In genomic region chr6:24831771-24832718, GRCh38 we compare ENCODE assay signal across 14 cellular contexts. TPM values are rescaled to one million over a fixed set of nuclear protein-coding genes. Genes with fewer than 3 reads are reported as not detected.
DNase-seq lines count a peak whose midpoint lies in the region; ATAC-seq and TF ChIP-seq lines count a peak whose summit lies in the region.
"Had no signal": no experiment of that assay in that cellular context is flagged by ENCODE, and none has a peak within 500 bp of the region (broad histone marks: within the 10 kb centered on the region; RNA-seq: fewer than 3 reads in every experiment).

No MANE protein-coding gene starts in this region.

- CTCF ChIA-PET in CD4-positive, alpha-beta T cell (lab: Charles Lee) = no interaction called here
- CTCF ChIA-PET in IMR-90 (lab: Yijun Ruan, JAX) = interaction anchor here (0.6 to 1.2 kb wide), 2 partner anchors 181 to 186 kb away, joined by 3 to 5 read pairs; no protein-coding TSS in a partner anchor

- peak overlapping the region; percentile 90 for H3K27ac Mint-ChIP-seq in CD4-positive, alpha-beta T cell

- no CpG with 5 or more reads among the region's 10 CpGs for WGBS in IMR-90 (ENCODE audit: extremely low coverage in 2 of 2, insufficient read length in 1 of 2), 2 experiments
- whole genome bisulfite sequencing in heart left ventricle, 4 donors = 89 to 91% (median 90%) methylated on average over 10 of the region's 10 CpGs

- peaks cover 12% of the 10 kb centered on the region for H3K36me3 ChIP-seq in IMR-90 (ENCODE audit: control insufficient read depth, insufficient read depth, low read length)
- H3K36me3 ChIP-seq in parathyroid adenoma (ENCODE audit: control insufficient read depth, insufficient read depth, low read length) = no peaks in the 10 kb centered on the region
- H3K36me3 ChIP-seq in heart left ventricle = peaks cover 0 to 75% (median 10%) of the 10 kb centered on the region in 9 donors

- H2BK120ac ChIP-seq in IMR-90 (ENCODE audit: low read depth, low read length) = no peak overlapping the region

- H2BK20ac ChIP-seq in IMR-90 (ENCODE audit: low read depth, low read length) = no peak overlapping the region

- no peak overlapping the region for H3K14ac ChIP-seq in IMR-90 (replicated peaks; ENCODE audit: low read depth, low read length)

- no peaks in the 10 kb centered on the region for H3K27me3 Mint-ChIP-seq in CD4-positive, alpha-beta T cell

- H4K5ac ChIP-seq in IMR-90 (ENCODE audit: low read depth, low read length) = no peak overlapping the region

- peaks cover 50% of the 10 kb centered on the region for H3K4me1 Mint-ChIP-seq in CD4-positive, alpha-beta T cell (ENCODE audit: low read depth)

- peak overlapping the region; percentile 8; the same call in 1 of the 2 replicates for H2AK5ac ChIP-seq in IMR-90 (ENCODE audit: low read depth, low read length)

- TF ChIP-seq CTCF in CD4-positive, alpha-beta T cell (IDR thresholded peaks at IDR 0.05) = no peak
- TF ChIP-seq CTCF in IMR-90 (conservative IDR thresholded peaks at IDR 0.05; ENCODE audit: low read depth, low read length) = no peak
- TF ChIP-seq CTCF in choroid plexus epithelial cell (conservative IDR thresholded peaks at IDR 0.05; ENCODE audit: low read depth, low read length) = no peak
- TF ChIP-seq CTCF in parathyroid adenoma (IDR thresholded peaks at IDR 0.05) = no peak
- no peak for TF ChIP-seq CTCF in heart left ventricle (IDR thresholded peaks at IDR 0.05)

- no peak for ATAC-seq in CD4-positive, alpha-beta T cell (ENCODE audit: poor library complexity)
- ATAC-seq in IMR-90 (ENCODE audit: low read depth) (peak; percentile 87), heart left ventricle (no peak), HG03025 (IDR thresholded peaks at IDR 0.05; ENCODE audit: low FRiP score, unreplicated experiment) (no peak)
- ATAC-seq: Right ventricle myocardium inferior had no signal

- no peak overlapping the region for H3K9ac ChIP-seq in IMR-90 (ENCODE audit: low read depth, low read length)
- no peak overlapping the region for H3K9ac ChIP-seq in parathyroid adenoma

- no peak overlapping the region for H4K91ac ChIP-seq in IMR-90 (ENCODE audit: insufficient read depth, low read depth, low read length)

- H3K4me3 Mint-ChIP-seq in CD4-positive, alpha-beta T cell = no peak overlapping the region

- no peaks in the 10 kb centered on the region for H3K9me3 Mint-ChIP-seq in CD4-positive, alpha-beta T cell

- no peak overlapping the region for H4K8ac ChIP-seq in IMR-90 (ENCODE audit: low read depth in 2 of 2, low read length in 2 of 2)

- no peak overlapping the region for H3K56ac ChIP-seq in IMR-90 (ENCODE audit: extremely low read depth, insufficient read depth, low read length)

- H3K79me1 ChIP-seq in IMR-90 (ENCODE audit: low read depth in 1 of 2, low read length in 2 of 2) = no peaks in the 10 kb centered on the region

- TF ChIP-seq POLR2A in IMR-90 (IDR thresholded peaks at IDR 0.05; ENCODE audit: low read depth, low read length) = no peak
- no peak for TF ChIP-seq POLR2A in heart left ventricle (IDR thresholded peaks at IDR 0.05)

- peak overlapping the region; percentile 14 for H3K27ac ChIP-seq in CD4-positive, alpha-beta T cell (ENCODE audit: low read depth, low read length)
- H3K27ac ChIP-seq in IMR-90 (ENCODE audit: insufficient read depth, low read length) (peak overlapping the region; percentile 64; the same call in 1 of the 2 replicates), parathyroid adenoma (no peak overlapping the region), heart left ventricle (no peak overlapping the region)
- H3K27ac ChIP-seq: epithelial cell of prostate had no signal

- H3K4me3 ChIP-seq in IMR-90 (ENCODE audit: insufficient read depth, low read depth, low read length) = no peak overlapping the region
- no peak overlapping the region for H3K4me3 ChIP-seq in choroid plexus epithelial cell (ENCODE audit: low read depth, low read length)
- no peak overlapping the region for H3K4me3 ChIP-seq in parathyroid adenoma (ENCODE audit: low read depth, low read length)
- H3K4me3 ChIP-seq in heart left ventricle = no peak overlapping the region

- TF ChIP-seq RAD21 in IMR-90 (IDR thresholded peaks at IDR 0.05; ENCODE audit: low read length) = no peak

- peaks cover 99% of the 10 kb centered on the region for H3K36me3 Mint-ChIP-seq in CD4-positive, alpha-beta T cell (ENCODE audit: low read depth)

- POLR2A ChIA-PET in CD4-positive, alpha-beta T cell (lab: Charles Lee) = interaction anchor here (1.0 to 1.2 kb wide), 3 partner anchors 10 to 186 kb away, joined by 3 to 6 read pairs (median 4); no protein-coding TSS in a partner anchor
- POLR2A ChIA-PET in IMR-90 (lab: Charles Lee; ENCODE audit: unreplicated experiment) = no interaction called here

- H3K79me2 ChIP-seq in parathyroid adenoma = no peaks in the 10 kb centered on the region

- H2AFZ ChIP-seq in IMR-90 (replicated peaks; ENCODE audit: low read length, poor library complexity) = no peak overlapping the region
- H2AFZ ChIP-seq in parathyroid adenoma = peak overlapping the region; percentile 14

- no peak overlapping the region; the same call in 2 of the 3 replicates for H2BK15ac ChIP-seq in IMR-90 (ENCODE audit: low read depth, low read length)

- H3K4me2 ChIP-seq in IMR-90 (ENCODE audit: low read depth, low read length) = peak overlapping the region; percentile 0; the same call in 1 of the 2 replicates
- no peak overlapping the region for H3K4me2 ChIP-seq in parathyroid adenoma (ENCODE audit: low read length)

- H3K9me3 ChIP-seq in CD4-positive, alpha-beta T cell (ENCODE audit: control insufficient read depth, low read length) = no peaks in the 10 kb centered on the region
- no peaks in the 10 kb centered on the region for H3K9me3 ChIP-seq in IMR-90 (ENCODE audit: control insufficient read depth, insufficient read depth, low read length)
- no peaks in the 10 kb centered on the region for H3K9me3 ChIP-seq in parathyroid adenoma (ENCODE audit: control insufficient read depth, low read length)
- H3K9me3 ChIP-seq in heart left ventricle = no peaks in the 10 kb centered on the region

- in situ Hi-C loops in IMR-90 (cut with MboI; ENCODE audit: low sequenced_read_pairs) = no loop called here

- H3K4me1 ChIP-seq in IMR-90 (ENCODE audit: control insufficient read depth, insufficient read depth, low read length) (peaks cover 8% of the 10 kb centered on the region), parathyroid adenoma (no peaks in the 10 kb centered on the region), heart left ventricle (peaks cover 0 to 20% (median 9%) of the 10 kb centered on the region in 12 donors)

- H2AK9ac ChIP-seq in IMR-90 (replicated peaks; ENCODE audit: low read depth, low read length, poor library complexity) = no peak overlapping the region

- no peak for DNase-seq in CD4-positive, alpha-beta T cell
- DNase-seq in IMR-90 (peak; percentile 40), choroid plexus epithelial cell (ENCODE audit: low read depth) (peak; percentile 65), NCI-H2029 (lab: John Stamatoyannopoulos, UW) (no peak), SIG-M5 (lab: John Stamatoyannopoulos, UW) (no peak), heart left ventricle (no peak)
- DNase-seq: DMS79, MV-4-11, NCI-H524 had no signal

- H3K4ac ChIP-seq in IMR-90 (ENCODE audit: low read depth, low read length) = no peak overlapping the region

- no peaks in the 10 kb centered on the region for H3K27me3 ChIP-seq in CD4-positive, alpha-beta T cell (ENCODE audit: control insufficient read depth, insufficient read depth, low read length)
- H3K27me3 ChIP-seq in IMR-90 (ENCODE audit: control insufficient read depth, insufficient read depth, low read length) = no peaks in the 10 kb centered on the region
- H3K27me3 ChIP-seq in parathyroid adenoma (ENCODE audit: control insufficient read depth, insufficient read depth, low read length) = no peaks in the 10 kb centered on the region
- no peaks in the 10 kb centered on the region for H3K27me3 ChIP-seq in heart left ventricle

- H3K9me1 ChIP-seq in IMR-90 (ENCODE audit: insufficient read depth, low read length) = 0 out of 2 replicates have a peak, but pooled peaks cover 4% of the 10 kb centered on the region

- no TSS peak for BruUV-seq in IMR-90 (replicated peaks; lab: Mats Ljungman, UMichigan)

- intact Hi-C loops in CD4-positive, alpha-beta T cell (cut with DNase I, micrococcal nuclease) = no loop called here
- intact Hi-C loops in IMR-90 (cut with micrococcal nuclease) = loop anchor here (5.0 kb wide), 1 partner anchor 35 kb away; the partner anchor contains the start of gene ARMH2
- intact Hi-C loops in heart left ventricle (cut with DNase I) = no loop called here

- dilution Hi-C loops in IMR-90 (cut with HindIII; ENCODE audit: low sequenced_read_pairs, unreplicated experiment) = loop anchor here (25.0 kb wide), 1 partner anchor 255 kb away; no protein-coding TSS in a partner anchor

- peak overlapping the region; percentile 3 for H2BK5ac ChIP-seq in IMR-90 (ENCODE audit: low read depth, low read length, poor library complexity, severe bottlenecking)

- peak overlapping the region; percentile 26; the same call in 1 of the 2 replicates for H3K18ac ChIP-seq in IMR-90 (ENCODE audit: low read depth, low read length)

- H3K23ac ChIP-seq in IMR-90 (ENCODE audit: low read depth, low read length) = no peak overlapping the region

- no peaks in the 10 kb centered on the region for H4K20me1 ChIP-seq in IMR-90 (ENCODE audit: insufficient read depth, low read length)

TF ChIP-seq in IMR-90, 13 proteins besides CTCF, POLR2A, EP300 and RAD21:
- TF ChIP-seq BHLHE40 (IDR thresholded peaks at IDR 0.05; ENCODE audit: low read depth, low read length) (no peak), CEBPB (IDR thresholded peaks at IDR 0.05; ENCODE audit: low read depth, low read length) (peak; percentile 18; the same call in 1 of the 2 replicates)

RNA-seq across cellular contexts. Expression of gene ARMH2, which starts 33.3 kb away (rescaled TPM):
- not detected for total RNA-seq in CD4-positive, alpha-beta T cell
- total RNA-seq in IMR-90 (2012; rRNA removed) = not detected in 2 replicates
- not detected in 2 replicates for polyA plus RNA-seq in IMR-90 (2012; rRNA removed)
- not detected in 2 replicates for polyA plus RNA-seq in IMR-90 (2012; cell fraction: cytosol; rRNA removed)
- not detected in 2 replicates for polyA plus RNA-seq in IMR-90 (2012; cell fraction: nucleus; rRNA removed; ENCODE audit: low replicate concordance)
- not detected for total RNA-seq in heart left ventricle
- polyA plus RNA-seq in heart left ventricle = not detected
- total RNA-seq: Right ventricle myocardium inferior had no signal
- polyA plus RNA-seq: keratinocyte had no signal

RNA-seq across cellular contexts. Expression of gene GMNN, which starts 57.3 kb away (rescaled TPM):
- 10 to 100 TPM; 10.1 to 10.5 TPM for total RNA-seq in CD4-positive, alpha-beta T cell
- total RNA-seq in IMR-90 (2012; rRNA removed) = 19.7 and 33.1 TPM in 2 replicates
- polyA plus RNA-seq in IMR-90 (2012; rRNA removed) = 21.1 and 22.2 TPM in 2 replicates
- polyA plus RNA-seq in IMR-90 (2012; cell fraction: cytosol; rRNA removed) = 9.6 and 10.8 TPM in 2 replicates
- polyA plus RNA-seq in IMR-90 (2012; cell fraction: nucleus; rRNA removed; ENCODE audit: low replicate concordance) = 7.2 and 11.2 TPM in 2 replicates
- total RNA-seq in heart left ventricle = 10 to 100 TPM in 2 of 9 donors, 1 to 10 TPM in 7; 4.5 to 12.9 (median 6.8) TPM
- 10 to 100 TPM in 1 of 2 donors, 1 to 10 TPM in 1; 4.7 to 19.2 TPM for polyA plus RNA-seq in heart left ventricle

Comparison
In these comparisons a context has a peak if more than half of its experiments do, and no peak if none do; other contexts are left out.
1. DNase-seq: peak in IMR-90 (single experiment) and choroid plexus epithelial cell (single experiment); none in CD4-positive, alpha-beta T cell (0 of 10), NCI-H2029 (single experiment), SIG-M5 (single experiment) and heart left ventricle (0 of 5).
2. H3K27ac ChIP-seq: peak in CD4-positive, alpha-beta T cell (single experiment) and IMR-90 (single experiment); none in parathyroid adenoma (single experiment) and heart left ventricle (0 of 12).